Comparison of ENCODE assay signal across 8 cellular contexts in the genomic region with DNA sequence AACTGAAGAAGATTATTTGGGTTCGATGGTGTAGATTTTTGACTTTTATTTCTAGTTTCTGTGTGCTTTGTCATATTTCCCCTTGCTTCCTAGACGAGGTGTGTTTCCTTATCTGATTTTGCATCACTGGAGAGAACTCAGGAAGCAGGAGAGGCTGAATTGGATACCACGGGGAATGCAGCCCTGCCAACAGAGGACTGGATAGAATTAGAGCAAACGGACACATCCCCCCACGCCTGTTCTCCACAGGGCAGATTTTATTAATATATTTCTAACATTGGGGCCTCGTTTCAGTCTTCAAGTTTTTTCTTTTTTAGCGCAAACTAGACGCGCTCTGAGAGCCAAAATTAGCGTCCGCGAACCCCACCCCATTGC. TPM values are rescaled to one million over a fixed set of nuclear protein-coding genes. Genes with fewer than 3 reads are reported as not detected.
A peak's percentile ranks its signal among the peaks of the same experiment; 100 is the strongest.
DNase-seq lines count a peak whose midpoint lies in the region; ATAC-seq and TF ChIP-seq lines count a peak whose summit lies in the region.

No MANE protein-coding gene starts in this region.

- H3K27ac Mint-ChIP-seq in endothelial cell (ENCODE audit: unreplicated experiment) (peak overlapping the region; percentile 91), neural crest cell (ENCODE audit: unreplicated experiment) (no peak overlapping the region)

- peaks cover 10% of the 10 kb centered on the region for H3K27me3 Mint-ChIP-seq in endothelial cell (ENCODE audit: unreplicated experiment)
- H3K27me3 Mint-ChIP-seq in neural crest cell (ENCODE audit: low read depth), result no peaks in the 10 kb centered on the region

- DNase-seq in NT2/D1 (ENCODE audit: low read depth, low spot score) (no peak), endothelial cell (ENCODE audit: low spot score) (no peak), neural crest cell (ENCODE audit: low read depth, low spot score) (no peak), NCI-H510A treated with DMSO at 0.1 percent for 48 hours (lab: John Stamatoyannopoulos, UW) (no peak), HCEC 1CT (no peak), mucosa of gallbladder (ENCODE audit: low spot score) (no peak)

- peak overlapping the region; percentile 93 for H3K4me3 Mint-ChIP-seq in endothelial cell (ENCODE audit: unreplicated experiment)
- H3K4me3 Mint-ChIP-seq in neural crest cell, result peak overlapping the region; percentile 93

- H3K9ac ChIP-seq in NT2/D1 (ENCODE audit: insufficient read length, low read depth), result no peak overlapping the region

- H3K4me1 ChIP-seq in DOHH2 (ENCODE audit: control insufficient read depth, low read length) (peaks cover 32% of the 10 kb centered on the region), NT2/D1 (ENCODE audit: insufficient read depth, insufficient read length) (no peaks in the 10 kb centered on the region)

- H3K36me3 ChIP-seq in DOHH2 (ENCODE audit: control insufficient read depth, low read length), result peaks cover 15% of the 10 kb centered on the region
- H3K36me3 ChIP-seq in NT2/D1 (ENCODE audit: insufficient read depth, insufficient read length, low read length), result no peaks in the 10 kb centered on the region

- peak overlapping the region; percentile 75 for H3K4me2 ChIP-seq in DOHH2 (ENCODE audit: low read length)

- H3K9me2 ChIP-seq in DOHH2 (replicated peaks; ENCODE audit: control insufficient read depth, low read length), result no peaks in the 10 kb centered on the region

- peaks cover 43% of the 10 kb centered on the region for H3K79me2 ChIP-seq in DOHH2 (ENCODE audit: control insufficient read depth, low read length)

- peaks cover 27% of the 10 kb centered on the region for H3K4me1 Mint-ChIP-seq in endothelial cell (ENCODE audit: unreplicated experiment)
- H3K4me1 Mint-ChIP-seq in neural crest cell, result peaks cover 24% of the 10 kb centered on the region

- no peak overlapping the region for H3K27ac ChIP-seq in DOHH2 (ENCODE audit: low read depth, low read length)

- H3K9me3 Mint-ChIP-seq in endothelial cell (ENCODE audit: unreplicated experiment) (no peaks in the 10 kb centered on the region), neural crest cell (no peaks in the 10 kb centered on the region)

- H3F3A ChIP-seq in DOHH2 (ENCODE audit: control insufficient read depth, insufficient read depth), result no peaks in the 10 kb centered on the region

- ATAC-seq in GM19324 (IDR thresholded peaks at IDR 0.05; ENCODE audit: low FRiP score, unreplicated experiment), result no peak

- peaks cover 5% of the 10 kb centered on the region for H3K9me3 ChIP-seq in DOHH2 (ENCODE audit: control insufficient read depth, insufficient read depth, low read length)
- peaks cover 4% of the 10 kb centered on the region; the same call in 1 of the 2 replicates for H3K9me3 ChIP-seq in NT2/D1 (ENCODE audit: insufficient read depth, low read length)

- TF ChIP-seq CTCF in DOHH2 (IDR thresholded peaks at IDR 0.05; ENCODE audit: low read depth, low read length, poor library complexity, severe bottlenecking) (no peak), endothelial cell (IDR thresholded peaks at IDR 0.05; ENCODE audit: unreplicated experiment) (no peak), neural crest cell (conservative IDR thresholded peaks at IDR 0.05) (no peak)

- H4K20me1 ChIP-seq in DOHH2 (ENCODE audit: control insufficient read depth, insufficient read depth, low read depth, low read length), result peaks cover 24% of the 10 kb centered on the region

- H3K4me3 ChIP-seq in DOHH2 (ENCODE audit: low read length) (peak overlapping the region; percentile 85), NT2/D1 (ENCODE audit: insufficient read length, low read depth) (peak overlapping the region; percentile 68)

- H3K27me3 ChIP-seq in DOHH2 (ENCODE audit: control insufficient read depth, low read length), result peaks cover 9% of the 10 kb centered on the region; the same call in 1 of the 2 replicates
- no peaks in the 10 kb centered on the region for H3K27me3 ChIP-seq in NT2/D1 (ENCODE audit: insufficient read depth, insufficient read length)

- peaks cover 15% of the 10 kb centered on the region for H3K36me3 Mint-ChIP-seq in endothelial cell (ENCODE audit: low read depth, unreplicated experiment)
- no peaks in the 10 kb centered on the region for H3K36me3 Mint-ChIP-seq in neural crest cell (ENCODE audit: low read depth)

RNA-seq across cellular contexts. Expression of a gene that starts 0.7 kb away (rescaled TPM):
- total RNA-seq in endothelial cell (ENCODE audit: unreplicated experiment), result 180 TPM
- total RNA-seq in neural crest cell, result 125 and 126 TPM in 2 replicates
- 213 TPM for total RNA-seq in mucosa of gallbladder

RNA-seq across cellular contexts. Expression of a gene that starts 27.4 kb away (rescaled TPM):
- not detected for total RNA-seq in endothelial cell (ENCODE audit: unreplicated experiment)
- total RNA-seq in neural crest cell, result not detected in 2 replicates
- not detected for total RNA-seq in mucosa of gallbladder
